ENCODE assay signal across 21 cellular contexts in the genomic region with DNA sequence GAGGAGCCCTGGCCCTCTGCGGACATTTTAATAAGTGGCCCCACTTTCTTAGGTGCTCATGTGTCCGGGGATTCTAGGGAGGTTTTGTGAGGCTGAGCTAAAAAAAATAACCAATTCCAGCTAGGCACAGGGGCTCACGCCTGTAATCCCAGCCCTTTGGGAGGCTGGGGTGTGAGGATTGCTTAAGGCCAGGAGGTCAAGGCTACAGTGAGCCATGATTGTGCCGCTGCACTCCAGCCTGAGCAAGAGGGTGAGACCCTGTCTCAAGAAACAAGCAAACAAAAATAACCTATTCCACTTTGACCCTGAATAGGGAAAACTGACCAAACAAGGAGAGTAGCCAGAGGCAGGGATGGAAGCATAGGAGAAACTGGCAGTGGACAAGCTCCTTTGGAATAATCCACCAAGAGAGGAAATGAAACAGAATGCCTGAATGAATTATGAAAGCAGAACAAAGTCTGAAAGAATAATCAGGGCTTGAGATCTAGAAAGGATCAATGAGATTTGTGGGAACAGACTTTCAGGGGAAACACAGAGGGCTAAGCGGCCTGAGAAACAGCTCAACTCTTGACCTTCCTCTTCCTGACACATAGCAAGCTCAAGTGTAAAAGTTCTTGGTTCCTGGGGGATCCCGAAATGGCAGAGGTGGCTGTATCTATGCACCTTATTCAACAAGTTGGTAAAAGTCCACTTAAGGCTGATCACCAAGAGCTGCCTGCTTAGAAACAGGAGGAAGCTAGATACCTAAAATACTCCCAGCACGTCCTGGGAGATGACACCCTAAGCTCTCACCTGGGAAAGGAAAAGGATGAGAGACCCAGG. TPM values are rescaled to one million over a fixed set of nuclear protein-coding genes. Genes with fewer than 3 reads are reported as not detected.
A peak's percentile ranks its signal among the peaks of the same experiment; 100 is the strongest.
DNase-seq lines count a peak whose midpoint lies in the region; ATAC-seq and TF ChIP-seq lines count a peak whose summit lies in the region.
"Had no signal": no experiment of that assay in that cellular context is flagged by ENCODE, and none has a peak within 500 bp of the region (broad histone marks: within the 10 kb centered on the region; RNA-seq: fewer than 3 reads in every experiment).

No MANE protein-coding gene starts in this region.

- TF ChIP-seq CTCF in GM10248 (IDR thresholded peaks at IDR 0.05; ENCODE audit: control extremely low read depth, extremely low read depth, low read depth, missing control alignments) (no peak), nephron progenitor cell (IDR thresholded peaks at IDR 0.05) (no peak)

- ATAC-seq in GM18511 (IDR thresholded peaks at IDR 0.05; ENCODE audit: unreplicated experiment) (peak; percentile 50), HG02759 (IDR thresholded peaks at IDR 0.05; ENCODE audit: unreplicated experiment) (peak; percentile 33), right cardiac atrium (no peak), HG03196 (IDR thresholded peaks at IDR 0.05; ENCODE audit: unreplicated experiment) (no peak)

- H3K27me3 Mint-ChIP-seq in nephron progenitor cell (ENCODE audit: low read depth, poor library complexity) = peaks cover 46% of the 10 kb centered on the region

- H3K27me3 ChIP-seq in right cardiac atrium (ENCODE audit: control insufficient read depth, insufficient read depth) = no peaks in the 10 kb centered on the region

- intact Hi-C loops in right cardiac atrium (cut with DNase I) = loop anchor here in 1 of 4 donors (5.0 kb wide), 1 partner anchor 49 kb away; no protein-coding TSS in a partner anchor

- H3K27ac Mint-ChIP-seq in nephron progenitor cell = peak overlapping the region; percentile 55

- H3K9me3 Mint-ChIP-seq in nephron progenitor cell = no peaks in the 10 kb centered on the region

- no peak overlapping the region for H3K4me3 Mint-ChIP-seq in nephron progenitor cell

- no peak overlapping the region for H3K27ac ChIP-seq in right cardiac atrium (ENCODE audit: low read length)
- H3K27ac ChIP-seq: A549, RWPE1, SJSA1 had no signal

- H3K4me3 ChIP-seq in right cardiac atrium (ENCODE audit: low read length) = no peak overlapping the region
- H3K4me3 ChIP-seq: A549, SJSA1 had no signal

- no peaks in the 10 kb centered on the region for H3K36me3 Mint-ChIP-seq in nephron progenitor cell (ENCODE audit: low read depth)
- H3K36me3 Mint-ChIP-seq: CD14-positive monocyte had no signal

- H3K4me1 Mint-ChIP-seq in nephron progenitor cell = peaks cover 5% of the 10 kb centered on the region

- WGBS in right cardiac atrium = 72% methylated on average over 7 of the region's 7 CpGs

- POLR2A ChIA-PET in GM10248 (lab: Yijun Ruan, JAX) = interaction anchor here (1.0 to 2.2 kb wide), 2 partner anchors 9 to 12 kb away, joined by 4 to 7 read pairs; no protein-coding TSS in a partner anchor

- no peaks in the 10 kb centered on the region for H3K4me1 ChIP-seq in right cardiac atrium (ENCODE audit: control insufficient read depth, insufficient read depth, low read length)
- H3K4me1 ChIP-seq: SJSA1 had no signal

- CTCF ChIA-PET in GM10248 (lab: Yijun Ruan, JAX) = interaction anchor here (0.8 to 4.1 kb wide), 17 partner anchors 9 to 91 kb away, joined by 3 to 27 read pairs (median 5); a partner anchor contains a TSS

- DNase-seq in GM10248 (ENCODE audit: extremely low spot score) (peak; percentile 67), nephron progenitor cell (no peak), T1000 (lab: John Stamatoyannopoulos, UW) (no peak), right cardiac atrium (no peak)
- no peak for DNase-seq in activated CD4-positive, alpha-beta T cell treated with anti-CD3 and anti-CD28 coated beads for 4 hours
- DNase-seq: Caco-2; DMS53; GOT3; NCI-H1048; NCI-H1694; NCI-H69; NK-92 treated with Interleukin-12 subunit alpha and Interleukin-12 subunit beta, amount 100 ng/mL, for 24 hours; SW 1271 had no signal

- no peaks in the 10 kb centered on the region for H3K9me3 ChIP-seq in right cardiac atrium (ENCODE audit: control insufficient read depth, low read length)
- H3K9me3 ChIP-seq: A549, Caco-2, SJSA1 had no signal

RNA-seq across cellular contexts. Expression of a gene that starts 30.1 kb away (rescaled TPM):
- under 1 TPM in 3 of 4 donors, not detected in 1; 0.28 to 0.63 (median 0.44) TPM for total RNA-seq in right cardiac atrium
- 0.11 TPM for polyA plus RNA-seq in right cardiac atrium
- total RNA-seq: Caco-2, HT1080, SJSA1 had no signal

RNA-seq across cellular contexts. Expression of a gene that starts 47.1 kb away (rescaled TPM):
- not detected for total RNA-seq in right cardiac atrium
- not detected for polyA plus RNA-seq in right cardiac atrium
- total RNA-seq: Caco-2, HT1080, SJSA1 had no signal
- polyA plus RNA-seq: A549 had no signal

RNA-seq across cellular contexts. Expression of a gene that starts 59.7 kb away (rescaled TPM):
- under 1 TPM in 1 of 4 donors, not detected in 3; 0.31 TPM for total RNA-seq in right cardiac atrium
- polyA plus RNA-seq in right cardiac atrium = 0.05 TPM
- total RNA-seq: Caco-2, SJSA1 had no signal
- polyA plus RNA-seq: A549 had no signal

Comparison
In these comparisons a context has a peak if more than half of its experiments do, and no peak if none do; other contexts are left out.
1. ATAC-seq: peak in GM18511 (single experiment) and HG02759 (single experiment); none in right cardiac atrium (0 of 2) and HG03196 (single experiment).